21 cellular contexts compared by ENCODE assay signal in genomic region chr6:3314176-3314575, GRCh38.
"Had no signal": no experiment of that assay in that cellular context is flagged by ENCODE, and none has a peak within 500 bp of the region (broad histone marks: within the 10 kb centered on the region; RNA-seq: fewer than 3 reads in every experiment).

No MANE protein-coding gene starts in this region.

- H3K27me3 ChIP-seq: SJCRH30 had no signal

- H3K36me3 Mint-ChIP-seq: IgD-negative memory B cell had no signal

- H3K27ac ChIP-seq: KMS-11, SJCRH30 had no signal

- H3K27ac Mint-ChIP-seq: IgD-negative memory B cell had no signal

- DNase-seq: Kasumi-1, MM.1S, NCI-H1092 treated with DMSO at 0.1 percent for 48 hours, NCI-H1436, NCI-H187, NCI-H2029, NCI-H2081 treated with DMSO at 0.1 percent for 48 hours, NCI-H2171, NCI-H226, NCI-H446, NCI-H510A, NCI-H524 treated with DMSO at 0.1 percent for 48 hours, NCI-H69, NCI-H774, SHP77 treated with DMSO at 0.1 percent for 48 hours, SJCRH30 had no signal

- H3K4me2 ChIP-seq: KMS-11 had no signal

- H3K9me3 Mint-ChIP-seq: IgD-negative memory B cell had no signal

- H3K4me1 ChIP-seq: SJCRH30 had no signal

- H3K9me3 ChIP-seq: SJCRH30 had no signal

- H3K9ac ChIP-seq: KMS-11 had no signal

- H3K36me3 ChIP-seq: SJCRH30 had no signal

- ATAC-seq: K562, Right ventricle myocardium inferior, SK-N-SH treated with all-trans-retinoic acid at 6 μM for 48 hours had no signal

- H3K4me3 ChIP-seq: K562, SJCRH30 had no signal
